Comparison of ENCODE assay signal across 1 cellular context in the genomic region with DNA sequence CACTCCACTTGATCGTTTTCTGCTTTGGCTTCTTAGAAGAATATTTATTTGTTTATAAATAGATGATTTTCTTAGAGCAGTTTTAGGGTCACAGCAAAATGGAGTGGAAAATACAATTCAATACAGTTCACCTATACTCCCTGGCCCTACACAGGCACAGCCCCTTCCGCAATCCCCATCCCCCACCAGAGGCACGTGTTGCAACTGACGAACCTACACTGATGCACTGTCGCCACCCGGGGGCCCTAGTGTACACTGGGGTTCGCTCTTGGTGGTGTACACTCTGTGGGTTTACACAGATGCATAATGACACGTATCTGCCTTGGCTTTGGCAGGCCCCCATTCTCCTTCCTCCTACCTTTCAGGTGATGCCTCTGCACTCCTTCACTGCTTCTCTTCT.
TF ChIP-seq lines count a peak whose summit lies in the region.

No MANE protein-coding gene starts in this region.

TF ChIP-seq in K562, 482 proteins besides CTCF, POLR2A, EP300 and RAD21 (continues in another document):
- TF ChIP-seq NCOR1 (IDR thresholded peaks at IDR 0.05), result peak; percentile 40; the same call in 1 of the 2 replicates
- TF ChIP-seq ZNF12 (CRISPR knock-in tag; IDR thresholded peaks at IDR 0.05), result 0 out of 2 replicates have a peak, but pooled peaks have one; percentile 6
- TF ChIP-seq TFE3 (CRISPR knock-in tag; IDR thresholded peaks at IDR 0.05), result no peak
- TF ChIP-seq LEF1 (IDR thresholded peaks at IDR 0.05), result peak; percentile 50
- no peak for TF ChIP-seq ZNF77 (CRISPR knock-in tag; IDR thresholded peaks at IDR 0.05)
- TF ChIP-seq TBP (optimal IDR thresholded peaks at IDR 0.05; ENCODE audit: low read depth, low read length), result peak; percentile 28
- peak in 1 of 2 experiments; percentile 46; a peak in 1 of 4 replicates for TF ChIP-seq ARNT (IDR thresholded peaks at IDR 0.05)
- no peak for TF ChIP-seq ZNF583 (CRISPR knock-in tag; IDR thresholded peaks at IDR 0.05)
- TF ChIP-seq SIN3B (IDR thresholded peaks at IDR 0.05; ENCODE audit: low read depth), result no peak
- no peak for TF ChIP-seq ZEB2 (IDR thresholded peaks at IDR 0.05)
- TF ChIP-seq YBX1 (IDR thresholded peaks at IDR 0.05), result no peak
- TF ChIP-seq NFRKB (IDR thresholded peaks at IDR 0.05; ENCODE audit: low read depth), result 0 out of 2 replicates have a peak, but pooled peaks have one; percentile 30
- peak; percentile 62 for TF ChIP-seq JUND (IDR thresholded peaks at IDR 0.05; ENCODE audit: borderline replicate concordance, low read depth, low read length)
- TF ChIP-seq JUND (tag; IDR thresholded peaks at IDR 0.05; ENCODE audit: borderline replicate concordance, low read depth, low read length), result no peak; the same call in 2 of the 3 replicates
- 0 out of 2 replicates have a peak, but pooled peaks have one; percentile 23 for TF ChIP-seq TRIM28 (IDR thresholded peaks at IDR 0.05)
- peak; percentile 88 for TF ChIP-seq MITF (IDR thresholded peaks at IDR 0.05)
- TF ChIP-seq BACH1 (tag; IDR thresholded peaks at IDR 0.05), result no peak
- no peak for TF ChIP-seq ATF2 (CRISPR knock-in tag; IDR thresholded peaks at IDR 0.05)
- TF ChIP-seq, protein P1, sequence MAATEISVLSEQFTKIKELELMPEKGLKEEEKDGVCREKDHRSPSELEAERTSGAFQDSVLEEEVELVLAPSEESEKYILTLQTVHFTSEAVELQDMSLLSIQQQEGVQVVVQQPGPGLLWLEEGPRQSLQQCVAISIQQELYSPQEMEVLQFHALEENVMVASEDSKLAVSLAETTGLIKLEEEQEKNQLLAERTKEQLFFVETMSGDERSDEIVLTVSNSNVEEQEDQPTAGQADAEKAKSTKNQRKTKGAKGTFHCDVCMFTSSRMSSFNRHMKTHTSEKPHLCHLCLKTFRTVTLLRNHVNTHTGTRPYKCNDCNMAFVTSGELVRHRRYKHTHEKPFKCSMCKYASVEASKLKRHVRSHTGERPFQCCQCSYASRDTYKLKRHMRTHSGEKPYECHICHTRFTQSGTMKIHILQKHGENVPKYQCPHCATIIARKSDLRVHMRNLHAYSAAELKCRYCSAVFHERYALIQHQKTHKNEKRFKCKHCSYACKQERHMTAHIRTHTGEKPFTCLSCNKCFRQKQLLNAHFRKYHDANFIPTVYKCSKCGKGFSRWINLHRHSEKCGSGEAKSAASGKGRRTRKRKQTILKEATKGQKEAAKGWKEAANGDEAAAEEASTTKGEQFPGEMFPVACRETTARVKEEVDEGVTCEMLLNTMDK (IDR thresholded peaks at IDR 0.05; ENCODE audit: borderline replicate concordance, insufficient read depth, low read depth, low read length, poor library complexity, severe bottlenecking), result peak; percentile 3
- peak; percentile 98 for TF ChIP-seq MYC (IDR thresholded peaks at IDR 0.05; ENCODE audit: low read depth, low read length)
- TF ChIP-seq MYC (CRISPR knock-in tag; IDR thresholded peaks at IDR 0.05; ENCODE audit: borderline replicate concordance, low read depth), result no peak
- TF ChIP-seq, protein P2, sequence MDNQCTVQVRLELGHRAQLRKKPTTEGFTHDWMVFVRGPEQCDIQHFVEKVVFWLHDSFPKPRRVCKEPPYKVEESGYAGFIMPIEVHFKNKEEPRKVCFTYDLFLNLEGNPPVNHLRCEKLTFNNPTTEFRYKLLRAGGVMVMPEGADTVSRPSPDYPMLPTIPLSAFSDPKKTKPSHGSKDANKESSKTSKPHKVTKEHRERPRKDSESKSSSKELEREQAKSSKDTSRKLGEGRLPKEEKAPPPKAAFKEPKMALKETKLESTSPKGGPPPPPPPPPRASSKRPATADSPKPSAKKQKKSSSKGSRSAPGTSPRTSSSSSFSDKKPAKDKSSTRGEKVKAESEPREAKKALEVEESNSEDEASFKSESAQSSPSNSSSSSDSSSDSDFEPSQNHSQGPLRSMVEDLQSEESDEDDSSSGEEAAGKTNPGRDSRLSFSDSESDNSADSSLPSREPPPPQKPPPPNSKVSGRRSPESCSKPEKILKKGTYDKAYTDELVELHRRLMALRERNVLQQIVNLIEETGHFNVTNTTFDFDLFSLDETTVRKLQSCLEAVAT (IDR thresholded peaks at IDR 0.05), result peak in 1 of 2 experiments; percentile 54; a peak in 1 of 4 replicates
- TF ChIP-seq, protein P3, sequence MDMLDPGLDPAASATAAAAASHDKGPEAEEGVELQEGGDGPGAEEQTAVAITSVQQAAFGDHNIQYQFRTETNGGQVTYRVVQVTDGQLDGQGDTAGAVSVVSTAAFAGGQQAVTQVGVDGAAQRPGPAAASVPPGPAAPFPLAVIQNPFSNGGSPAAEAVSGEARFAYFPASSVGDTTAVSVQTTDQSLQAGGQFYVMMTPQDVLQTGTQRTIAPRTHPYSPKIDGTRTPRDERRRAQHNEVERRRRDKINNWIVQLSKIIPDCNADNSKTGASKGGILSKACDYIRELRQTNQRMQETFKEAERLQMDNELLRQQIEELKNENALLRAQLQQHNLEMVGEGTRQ (CRISPR knock-in tag; IDR thresholded peaks at IDR 0.05), result peak; percentile 88
- peak; percentile 64; the same call in 1 of the 2 replicates for TF ChIP-seq CREM (IDR thresholded peaks at IDR 0.05; ENCODE audit: low read depth)
- TF ChIP-seq, protein P4, sequence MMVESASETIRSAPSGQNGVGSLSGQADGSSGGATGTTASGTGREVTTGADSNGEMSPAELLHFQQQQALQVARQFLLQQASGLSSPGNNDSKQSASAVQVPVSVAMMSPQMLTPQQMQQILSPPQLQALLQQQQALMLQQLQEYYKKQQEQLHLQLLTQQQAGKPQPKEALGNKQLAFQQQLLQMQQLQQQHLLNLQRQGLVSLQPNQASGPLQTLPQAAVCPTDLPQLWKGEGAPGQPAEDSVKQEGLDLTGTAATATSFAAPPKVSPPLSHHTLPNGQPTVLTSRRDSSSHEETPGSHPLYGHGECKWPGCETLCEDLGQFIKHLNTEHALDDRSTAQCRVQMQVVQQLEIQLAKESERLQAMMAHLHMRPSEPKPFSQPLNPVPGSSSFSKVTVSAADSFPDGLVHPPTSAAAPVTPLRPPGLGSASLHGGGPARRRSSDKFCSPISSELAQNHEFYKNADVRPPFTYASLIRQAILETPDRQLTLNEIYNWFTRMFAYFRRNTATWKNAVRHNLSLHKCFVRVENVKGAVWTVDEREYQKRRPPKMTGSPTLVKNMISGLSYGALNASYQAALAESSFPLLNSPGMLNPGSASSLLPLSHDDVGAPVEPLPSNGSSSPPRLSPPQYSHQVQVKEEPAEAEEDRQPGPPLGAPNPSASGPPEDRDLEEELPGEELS (CRISPR knock-in tag; IDR thresholded peaks at IDR 0.05; ENCODE audit: borderline replicate concordance), result no peak
- TF ChIP-seq SMARCA5 (IDR thresholded peaks at IDR 0.05), result 0 out of 2 replicates have a peak, but pooled peaks have one; percentile 39
- peak; percentile 76 to 81; a peak in 3 of 4 replicates for TF ChIP-seq FOXK2 (conservative IDR thresholded peaks at IDR 0.05 in 1 of 2, IDR thresholded peaks at IDR 0.05 in 1 of 2; ENCODE audit: low read depth in 2 of 2)
- TF ChIP-seq CTBP1 (IDR thresholded peaks at IDR 0.05; ENCODE audit: borderline replicate concordance), result peak; percentile 45; the same call in 1 of the 2 replicates
- TF ChIP-seq ZNF445 (CRISPR knock-in tag; IDR thresholded peaks at IDR 0.05; ENCODE audit: low read depth), result no peak
- TF ChIP-seq CXXC5 (CRISPR knock-in tag; IDR thresholded peaks at IDR 0.05), result peak; percentile 69
- TF ChIP-seq ZNF57 (CRISPR knock-in tag; IDR thresholded peaks at IDR 0.05), result no peak
- peak; percentile 89 for TF ChIP-seq MAX (CRISPR knock-in tag; IDR thresholded peaks at IDR 0.05)
- no peak for TF ChIP-seq ZNF778 (CRISPR knock-in tag; IDR thresholded peaks at IDR 0.05)
- TF ChIP-seq, protein P5, sequence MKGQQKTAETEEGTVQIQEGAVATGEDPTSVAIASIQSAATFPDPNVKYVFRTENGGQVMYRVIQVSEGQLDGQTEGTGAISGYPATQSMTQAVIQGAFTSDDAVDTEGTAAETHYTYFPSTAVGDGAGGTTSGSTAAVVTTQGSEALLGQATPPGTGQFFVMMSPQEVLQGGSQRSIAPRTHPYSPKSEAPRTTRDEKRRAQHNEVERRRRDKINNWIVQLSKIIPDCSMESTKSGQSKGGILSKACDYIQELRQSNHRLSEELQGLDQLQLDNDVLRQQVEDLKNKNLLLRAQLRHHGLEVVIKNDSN (CRISPR knock-in tag; IDR thresholded peaks at IDR 0.05), result peak; percentile 93
- TF ChIP-seq, protein P6, sequence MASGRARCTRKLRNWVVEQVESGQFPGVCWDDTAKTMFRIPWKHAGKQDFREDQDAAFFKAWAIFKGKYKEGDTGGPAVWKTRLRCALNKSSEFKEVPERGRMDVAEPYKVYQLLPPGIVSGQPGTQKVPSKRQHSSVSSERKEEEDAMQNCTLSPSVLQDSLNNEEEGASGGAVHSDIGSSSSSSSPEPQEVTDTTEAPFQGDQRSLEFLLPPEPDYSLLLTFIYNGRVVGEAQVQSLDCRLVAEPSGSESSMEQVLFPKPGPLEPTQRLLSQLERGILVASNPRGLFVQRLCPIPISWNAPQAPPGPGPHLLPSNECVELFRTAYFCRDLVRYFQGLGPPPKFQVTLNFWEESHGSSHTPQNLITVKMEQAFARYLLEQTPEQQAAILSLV (tag; IDR thresholded peaks at IDR 0.05), result peak; percentile 57; the same call in 1 of the 2 replicates
- TF ChIP-seq NFIC (IDR thresholded peaks at IDR 0.05), result 0 out of 2 replicates have a peak, but pooled peaks have one; percentile 18
- peak; percentile 78 for TF ChIP-seq MYBL2 (IDR thresholded peaks at IDR 0.05; ENCODE audit: low read depth)
- no peak for TF ChIP-seq MYBL2 (CRISPR knock-in tag; IDR thresholded peaks at IDR 0.05; ENCODE audit: borderline replicate concordance)
- 0 out of 2 replicates have a peak, but pooled peaks have one; percentile 25 for TF ChIP-seq HBP1 (CRISPR knock-in tag; IDR thresholded peaks at IDR 0.05)
- TF ChIP-seq CBFA2T2 (conservative IDR thresholded peaks at IDR 0.05), result peak; percentile 30; the same call in 1 of the 2 replicates
- peak; percentile 89 for TF ChIP-seq CEBPB (tag; IDR thresholded peaks at IDR 0.05)
- no peak for TF ChIP-seq SRF (CRISPR knock-in tag; IDR thresholded peaks at IDR 0.05)
- no peak for TF ChIP-seq ZNF184 (CRISPR knock-in tag; IDR thresholded peaks at IDR 0.05)
- peak; percentile 99 for TF ChIP-seq BHLHE40 (IDR thresholded peaks at IDR 0.05; ENCODE audit: low read length)
- peak in 1 of 2 experiments; percentile 32; a peak in 1 of 4 replicates for TF ChIP-seq HDAC1 (IDR thresholded peaks at IDR 0.05)
- peak; percentile 32; the same call in 1 of the 2 replicates for TF ChIP-seq GABPB1 (CRISPR knock-in tag; IDR thresholded peaks at IDR 0.05)
- no peak for TF ChIP-seq POLR2H (tag; IDR thresholded peaks at IDR 0.05; ENCODE audit: low read depth)
- no peak for TF ChIP-seq ZKSCAN3 (CRISPR knock-in tag; IDR thresholded peaks at IDR 0.05)
- TF ChIP-seq ZNF324 (CRISPR knock-in tag; IDR thresholded peaks at IDR 0.05), result no peak
- TF ChIP-seq COPS2 (conservative IDR thresholded peaks at IDR 0.05), result no peak
- TF ChIP-seq TOE1 (IDR thresholded peaks at IDR 0.05; ENCODE audit: borderline replicate concordance), result peak; percentile 55
- no peak for TF ChIP-seq TOE1 (CRISPR knock-in tag; IDR thresholded peaks at IDR 0.05; ENCODE audit: borderline replicate concordance, low read depth)
- TF ChIP-seq NBN (IDR thresholded peaks at IDR 0.05; ENCODE audit: low read depth), result peak; percentile 77; the same call in 1 of the 2 replicates
- 0 out of 2 replicates have a peak, but pooled peaks have one; percentile 26 for TF ChIP-seq GATAD2B (IDR thresholded peaks at IDR 0.05; ENCODE audit: borderline replicate concordance)
